1 cellular context compared by ENCODE assay signal in genomic region chr4:47913858-47914218, GRCh38.
TF ChIP-seq lines count a peak whose summit lies in the region.

No MANE protein-coding gene starts in this region.

TF ChIP-seq in H1, 55 proteins besides CTCF, POLR2A, EP300 and RAD21 (continued from another document):
- TF ChIP-seq MAX (IDR thresholded peaks at IDR 0.05): peak; percentile 78
- peak; percentile 62 for TF ChIP-seq KDM4A (IDR thresholded peaks at IDR 0.05; ENCODE audit: low read depth, low read length, severe bottlenecking)
- peak; percentile 71 for TF ChIP-seq TAF7 (optimal IDR thresholded peaks at IDR 0.05; ENCODE audit: borderline replicate concordance, low read depth, low read length)
- TF ChIP-seq EZH2 (IDR thresholded peaks at IDR 0.05; ENCODE audit: low read depth, low read length, severe bottlenecking): no peak
- peak; percentile 80; the same call in 1 of the 2 replicates for TF ChIP-seq RBBP5 (IDR thresholded peaks at IDR 0.05; ENCODE audit: borderline replicate concordance, low read depth, low read length)
- 0 out of 2 replicates have a peak, but pooled peaks have one; percentile 11 for TF ChIP-seq YY1 (IDR thresholded peaks at IDR 0.05; ENCODE audit: low read depth, low read length)
- TF ChIP-seq POLR2AphosphoS5 (IDR thresholded peaks at IDR 0.05; ENCODE audit: low read depth, low read length): peak; percentile 82; the same call in 1 of the 2 replicates
